In genomic region chr2:98463988-98464771, GRCh38 we compare ENCODE assay signal across 9 cellular contexts. TPM values are rescaled to one million over a fixed set of nuclear protein-coding genes. Genes with fewer than 3 reads are reported as not detected.
DNase-seq lines count a peak whose midpoint lies in the region; ATAC-seq, FAIRE-seq and TF ChIP-seq lines count a peak whose summit lies in the region.
"Had no signal": no experiment of that assay in that cellular context is flagged by ENCODE, and none has a peak within 500 bp of the region (broad histone marks: within the 10 kb centered on the region; RNA-seq: fewer than 3 reads in every experiment).

No MANE protein-coding gene starts in this region.

- H3K4me1 ChIP-seq in DND-41 (ENCODE audit: insufficient read depth, low read length): peaks cover 76% of the 10 kb centered on the region
- peaks cover 99% of the 10 kb centered on the region for H3K4me1 ChIP-seq in KMS-11 (ENCODE audit: low read depth, poor library complexity, severe bottlenecking)
- peaks cover 90 to 91% of the 10 kb centered on the region in 2 donors for H3K4me1 ChIP-seq in naive thymus-derived CD4-positive, alpha-beta T cell (ENCODE audit: control insufficient read depth in 2 of 2, insufficient read depth in 2 of 2, low read length in 2 of 2)

- H3K27me3 Mint-ChIP-seq in activated T-cell treated with anti-CD3 and anti-CD28 coated beads, Interleukin-2, amount 50 U/mL, for 4 hours (ENCODE audit: low read depth): no peaks in the 10 kb centered on the region
- no peaks in the 10 kb centered on the region for H3K27me3 Mint-ChIP-seq in naive thymus-derived CD4-positive, alpha-beta T cell

- H4K20me1 ChIP-seq in DND-41 (ENCODE audit: insufficient read depth, low read length) (peaks cover 37% of the 10 kb centered on the region), KMS-11 (ENCODE audit: insufficient read depth) (no peaks in the 10 kb centered on the region)

- no peaks in the 10 kb centered on the region for H3K27me3 ChIP-seq in DND-41 (ENCODE audit: insufficient read depth, low read length, poor library complexity)
- H3K27me3 ChIP-seq in KMS-11 (ENCODE audit: insufficient read depth, low read depth): no peaks in the 10 kb centered on the region
- H3K27me3 ChIP-seq in naive thymus-derived CD4-positive, alpha-beta T cell (ENCODE audit: control insufficient read depth in 2 of 2, insufficient read depth in 2 of 2, low read length in 2 of 2): no peaks in the 10 kb centered on the region

- peak overlapping the region; percentile 93 to 99 (median 96) for H3K27ac Mint-ChIP-seq in naive thymus-derived CD4-positive, alpha-beta T cell

- POLR2A ChIA-PET in naive thymus-derived CD4-positive, alpha-beta T cell (lab: Charles Lee): interaction anchor here (0.7 to 8.7 kb wide), 13 partner anchors 8 to 751 kb away, joined by 3 to 140 read pairs (median 7); partner anchors contain the start of genes INPP4A and ZAP70

- H3K9ac ChIP-seq in DND-41 (ENCODE audit: low read depth, low read length): peak overlapping the region; percentile 52
- H3K9ac ChIP-seq in KMS-11: peak overlapping the region; percentile 67

- no peaks in the 10 kb centered on the region for H3K9me3 ChIP-seq in DND-41 (ENCODE audit: insufficient read depth, low read length, severe bottlenecking)
- H3K9me3 ChIP-seq in naive thymus-derived CD4-positive, alpha-beta T cell (ENCODE audit: control insufficient read depth in 2 of 3, low read length in 3 of 3): no peaks in the 10 kb centered on the region

- H3K4me1 Mint-ChIP-seq in activated T-cell treated with anti-CD3 and anti-CD28 coated beads, Interleukin-2, amount 50 U/mL, for 4 hours (ENCODE audit: low read depth): peaks cover 93% of the 10 kb centered on the region
- peaks cover 77 to 95% (median 91%) of the 10 kb centered on the region in 7 donors for H3K4me1 Mint-ChIP-seq in naive thymus-derived CD4-positive, alpha-beta T cell

- peak overlapping the region; percentile 60 for H2AFZ ChIP-seq in DND-41 (ENCODE audit: low read depth, low read length)
- H2AFZ ChIP-seq in KMS-11 (ENCODE audit: low read depth): no peak overlapping the region

- no peaks in the 10 kb centered on the region for H3K9me3 Mint-ChIP-seq in activated T-cell treated with anti-CD3 and anti-CD28 coated beads, Interleukin-2, amount 50 U/mL, for 4 hours
- peaks cover 0 to 5% (median 0%) of the 10 kb centered on the region in 11 donors for H3K9me3 Mint-ChIP-seq in naive thymus-derived CD4-positive, alpha-beta T cell

- DNase-seq in DND-41: peak; percentile 78
- no peak for DNase-seq in activated T-cell treated with anti-CD3 and anti-CD28 coated beads, Interleukin-2, amount 50 U/mL, for 4 hours
- peak in 8 of 9 donors; percentile 35 to 64 (median 57) for DNase-seq in naive thymus-derived CD4-positive, alpha-beta T cell
- no peak for DNase-seq in NCI-H2171 treated with DMSO at 0.1 percent for 48 hours (lab: John Stamatoyannopoulos, UW)
- no peak for DNase-seq in RCC 7860 (ENCODE audit: low spot score)
- DNase-seq in NCI-H1930 (lab: John Stamatoyannopoulos, UW): no peak
- DNase-seq: NCI-H510A had no signal

- FAIRE-seq in RCC 7860 (lab: Jason Lieb, UNC): no peak

- H3K4me2 ChIP-seq in DND-41 (ENCODE audit: insufficient read depth, low read length): peak overlapping the region; percentile 61
- H3K4me2 ChIP-seq in KMS-11: peak overlapping the region; percentile 94

- TF ChIP-seq CTCF in DND-41 (IDR thresholded peaks at IDR 0.05; ENCODE audit: borderline replicate concordance, extremely low read depth, low read length, poor library complexity, severe bottlenecking) (no peak), KMS-11 (conservative IDR thresholded peaks at IDR 0.05; ENCODE audit: low read depth, low read length) (no peak)

- H3K36me3 ChIP-seq in DND-41 (ENCODE audit: insufficient read depth, low read length) (no peaks in the 10 kb centered on the region; the same call in 1 of the 2 replicates), KMS-11 (ENCODE audit: insufficient read depth) (no peaks in the 10 kb centered on the region)
- H3K36me3 ChIP-seq in naive thymus-derived CD4-positive, alpha-beta T cell (ENCODE audit: control insufficient read depth in 2 of 3, insufficient read depth in 3 of 3, low read length in 3 of 3): no peaks in the 10 kb centered on the region

- H3K79me2 ChIP-seq in DND-41 (ENCODE audit: insufficient read depth, low read length) (peaks cover 78% of the 10 kb centered on the region), KMS-11 (ENCODE audit: insufficient read depth, low read depth) (peaks cover 50% of the 10 kb centered on the region)

- CTCF ChIA-PET in naive thymus-derived CD4-positive, alpha-beta T cell (lab: Charles Lee): interaction anchor here (0.6 to 4.9 kb wide), 14 partner anchors 8 to 353 kb away, joined by 3 to 28 read pairs (median 4); no protein-coding TSS in a partner anchor

- intact Hi-C loops in naive thymus-derived CD4-positive, alpha-beta T cell (cut with micrococcal nuclease): loop anchor here (1.0 to 10.0 kb wide), 8 partner anchors 9 to 873 kb away; partner anchors contain the start of genes MGAT4A (in 2 of the 2), EIF5B (in 1 of the 2), TXNDC9 (in 1 of the 2) and ZAP70 (in 1 of the 2)

- ATAC-seq in DND-41 (ENCODE audit: insufficient read depth, low read depth) (peak; percentile 66), GM19035 (IDR thresholded peaks at IDR 0.05; ENCODE audit: unreplicated experiment) (no peak)
- ATAC-seq in activated T-cell treated with anti-CD3 and anti-CD28 coated beads, Interleukin-2, amount 50 U/mL, for 4 hours: peak; percentile 3 to 6
- peak; percentile 46 for ATAC-seq in naive thymus-derived CD4-positive, alpha-beta T cell

- peak overlapping the region; percentile 61 for H3K4me3 Mint-ChIP-seq in activated T-cell treated with anti-CD3 and anti-CD28 coated beads, Interleukin-2, amount 50 U/mL, for 4 hours
- peak overlapping the region; percentile 78 to 98 (median 87) for H3K4me3 Mint-ChIP-seq in naive thymus-derived CD4-positive, alpha-beta T cell

- peak overlapping the region in 1 of 2 experiments; percentile 48; a peak in 2 of 4 replicates for H3K4me3 ChIP-seq in DND-41 (ENCODE audit: low read depth in 1 of 2, low read length in 2 of 2)
- peak overlapping the region; percentile 17 for H3K4me3 ChIP-seq in KMS-11 (IDR thresholded peaks at IDR 0.05; ENCODE audit: insufficient read depth, low read depth, low read length)
- peak overlapping the region; percentile 61 for H3K4me3 ChIP-seq in naive thymus-derived CD4-positive, alpha-beta T cell (ENCODE audit: low read length)

- peaks cover 4% of the 10 kb centered on the region for H3K36me3 Mint-ChIP-seq in activated T-cell treated with anti-CD3 and anti-CD28 coated beads, Interleukin-2, amount 50 U/mL, for 4 hours (ENCODE audit: insufficient read depth)
- peaks cover 0 to 51% (median 3%) of the 10 kb centered on the region in 5 donors for H3K36me3 Mint-ChIP-seq in naive thymus-derived CD4-positive, alpha-beta T cell

- peak overlapping the region; percentile 92 for H3K27ac ChIP-seq in DND-41 (ENCODE audit: low read length)
- peak overlapping the region; percentile 97 for H3K27ac ChIP-seq in KMS-11
- peak overlapping the region; percentile 85 for H3K27ac ChIP-seq in naive thymus-derived CD4-positive, alpha-beta T cell (ENCODE audit: low read depth, low read length)

RNA-seq across cellular contexts. Expression of gene INPP4A, which starts 19.5 kb away (rescaled TPM):
- 10 to 100 TPM; 17.3 to 24.0 (median 17.3) TPM for total RNA-seq in activated T-cell treated with anti-CD3 and anti-CD28 coated beads, Interleukin-2, amount 50 U/mL, for 4 hours
- total RNA-seq in naive thymus-derived CD4-positive, alpha-beta T cell: 100 to 1,000 TPM; 126 to 165 (median 157) TPM
- polyA plus RNA-seq in naive thymus-derived CD4-positive, alpha-beta T cell: 10 to 100 TPM; 51.4 to 75.4 TPM

Comparison
In these comparisons a context has a peak if more than half of its experiments do, and no peak if none do; other contexts are left out.
1. DNase-seq: peak in DND-41 (single experiment) and naive thymus-derived CD4-positive, alpha-beta T cell (8 of 9); none in activated T-cell treated with anti-CD3 and anti-CD28 coated beads, Interleukin-2, amount 50 U/mL, for 4 hours (single experiment), NCI-H2171 treated with DMSO at 0.1 percent for 48 hours (single experiment), RCC 7860 (single experiment) and NCI-H1930 (0 of 2).
2. RNA of gene INPP4A, which starts 19.5 kb away (total RNA-seq): 126 to 165 TPM in naive thymus-derived CD4-positive, alpha-beta T cell; 17.3 to 24.0 TPM in activated T-cell treated with anti-CD3 and anti-CD28 coated beads, Interleukin-2, amount 50 U/mL, for 4 hours; every median in the first group is over 4 times any median in the second.
3. Peak in every context shown above with its lines, with median percentiles within 50 percentile points of each other: H3K27ac ChIP-seq.